In the genomic region with DNA sequence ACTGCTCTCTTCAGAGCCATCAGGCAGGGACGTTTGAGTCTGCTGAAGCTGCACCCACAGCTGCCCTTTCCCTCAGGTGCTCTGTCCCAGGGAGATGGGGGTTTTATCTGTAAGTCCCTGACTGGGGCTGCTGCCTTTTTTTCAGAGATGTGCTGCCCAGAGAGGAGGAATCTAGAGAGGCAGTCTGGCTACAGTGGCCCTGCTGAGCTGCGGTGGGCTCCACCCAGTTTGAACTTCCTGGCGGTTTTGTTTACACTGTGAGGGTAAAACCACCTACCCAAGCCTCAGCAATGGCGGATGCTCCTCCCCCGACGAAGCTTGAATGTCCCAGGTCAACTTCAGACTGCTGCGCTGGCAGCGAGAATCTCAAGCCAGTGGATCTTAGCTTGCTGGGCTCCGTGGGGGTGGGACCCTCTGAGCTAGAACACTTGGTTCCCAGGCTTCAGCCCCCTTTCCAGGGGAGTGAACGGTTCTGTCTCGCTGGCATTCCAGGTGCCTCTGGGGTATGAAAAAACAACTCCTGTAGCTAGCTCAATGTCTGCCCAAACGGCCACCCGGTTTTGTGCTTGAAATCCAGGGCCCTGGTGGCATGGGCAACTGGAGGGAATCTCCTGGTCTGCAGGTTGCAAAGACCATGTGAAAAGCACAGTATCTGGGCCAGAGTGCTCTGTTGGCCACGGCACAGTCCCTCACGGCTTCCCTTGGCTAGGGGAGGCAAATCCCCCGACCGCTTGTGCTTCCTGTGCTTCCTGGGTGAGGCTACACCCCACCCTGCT, we compare ENCODE assay signal across 10 cellular contexts. TPM values are rescaled to one million over a fixed set of nuclear protein-coding genes. Genes with fewer than 3 reads are reported as not detected.
A peak's percentile ranks its signal among the peaks of the same experiment; 100 is the strongest.
DNase-seq lines count a peak whose midpoint lies in the region; ATAC-seq and TF ChIP-seq lines count a peak whose summit lies in the region.
"Had no signal": no experiment of that assay in that cellular context is flagged by ENCODE, and none has a peak within 500 bp of the region (broad histone marks: within the 10 kb centered on the region; RNA-seq: fewer than 3 reads in every experiment).

No MANE protein-coding gene starts in this region.

- peak overlapping the region; percentile 2 for H3K27ac ChIP-seq in lower lobe of right lung
- no peak overlapping the region for H3K27ac ChIP-seq in esophagus muscularis mucosa (replicated peaks in 1 of 4)
- H3K27ac ChIP-seq: thyroid gland had no signal

- peaks cover 30% of the 10 kb centered on the region for H3K9me3 Mint-ChIP-seq in activated CD8-positive, alpha-beta memory T cell treated with anti-CD3 and anti-CD28 coated beads, Interleukin-2, amount 10 ng/mL, durations not matched to agents 7 days and 5 days (ENCODE audit: low read depth)
- peaks cover 24% of the 10 kb centered on the region for H3K9me3 Mint-ChIP-seq in stimulated activated naive CD8-positive, alpha-beta T cell treated with anti-CD3 and anti-CD28 coated beads, Interleukin-15, Interleukin-2, amounts not matched to agents 100 ng/mL and 50 ng/mL, for 24 hours

- 81% methylated on average over 12 of the region's 17 CpGs for WGBS in esophagus muscularis mucosa

- no peaks in the 10 kb centered on the region for H3K9me3 ChIP-seq in lower lobe of right lung
- H3K9me3 ChIP-seq in esophagus muscularis mucosa, result no peaks in the 10 kb centered on the region
- H3K9me3 ChIP-seq: thyroid gland had no signal

- DNase-seq in activated gamma-delta T cell treated with Interleukin-2 at 50 U/mL for 16 hours, result peak; percentile 88
- no peak for DNase-seq in activated gamma-delta T cell (lab: John Stamatoyannopoulos, UW)
- peak; percentile 95 for DNase-seq in activated CD8-positive, alpha-beta memory T cell treated with anti-CD3 and anti-CD28 coated beads, Interleukin-2, amount 10 ng/mL, durations not matched to agents 7 days and 5 days
- DNase-seq in lower lobe of right lung, result peak; percentile 55
- no peak for DNase-seq in dermis blood vessel endothelial cell
- no peak for DNase-seq in iPS-NIHi11 (ENCODE audit: low spot score)
- DNase-seq in esophagus muscularis mucosa (ENCODE audit: extremely low spot score), result no peak
- DNase-seq: SHP77 treated with DMSO at 0.1 percent for 48 hours had no signal

- CTCF ChIA-PET in activated CD8-positive, alpha-beta memory T cell treated with anti-CD3 and anti-CD28 coated beads, Interleukin-2, amount 10 ng/mL, durations not matched to agents 7 days and 5 days (lab: Charles Lee), result interaction anchor here (0.6 to 2.5 kb wide), 11 partner anchors 19 to 230 kb away, joined by 3 to 13 read pairs (median 4); a partner anchor contains a TSS

- peak; percentile 92 for ATAC-seq in activated CD8-positive, alpha-beta memory T cell treated with anti-CD3 and anti-CD28 coated beads, Interleukin-2, amount 10 ng/mL, durations not matched to agents 7 days and 5 days
- ATAC-seq in lower lobe of right lung, result peak in 1 of 2 donors; percentile 12

- no peak for TF ChIP-seq POLR2A in esophagus muscularis mucosa (IDR thresholded peaks at IDR 0.05; ENCODE audit: low read depth)

- no peak overlapping the region for H3K4me3 ChIP-seq in lower lobe of right lung
- H3K4me3 ChIP-seq in esophagus muscularis mucosa, result no peak overlapping the region
- H3K4me3 ChIP-seq: thyroid gland had no signal

- peaks cover 5% of the 10 kb centered on the region for H3K4me1 ChIP-seq in lower lobe of right lung
- no peaks in the 10 kb centered on the region for H3K4me1 ChIP-seq in esophagus muscularis mucosa
- H3K4me1 ChIP-seq: thyroid gland had no signal

- no peaks in the 10 kb centered on the region for H3K36me3 ChIP-seq in lower lobe of right lung
- no peaks in the 10 kb centered on the region for H3K36me3 ChIP-seq in esophagus muscularis mucosa
- H3K36me3 ChIP-seq: thyroid gland had no signal

- TF ChIP-seq EP300 in esophagus muscularis mucosa (IDR thresholded peaks at IDR 0.05), result no peak

- H3K27me3 ChIP-seq in lower lobe of right lung (ENCODE audit: low read depth), result no peaks in the 10 kb centered on the region
- no peaks in the 10 kb centered on the region for H3K27me3 ChIP-seq in esophagus muscularis mucosa
- H3K27me3 ChIP-seq: thyroid gland had no signal

- no peaks in the 10 kb centered on the region for H3K27me3 Mint-ChIP-seq in activated CD8-positive, alpha-beta memory T cell treated with anti-CD3 and anti-CD28 coated beads, Interleukin-2, amount 10 ng/mL, durations not matched to agents 7 days and 5 days
- H3K27me3 Mint-ChIP-seq in stimulated activated naive CD8-positive, alpha-beta T cell treated with anti-CD3 and anti-CD28 coated beads, Interleukin-15, Interleukin-2, amounts not matched to agents 100 ng/mL and 50 ng/mL, for 24 hours, result no peaks in the 10 kb centered on the region

- TF ChIP-seq CTCF in lower lobe of right lung (IDR thresholded peaks at IDR 0.05) (no peak), esophagus muscularis mucosa (IDR thresholded peaks at IDR 0.05) (no peak)

- peaks cover 43% of the 10 kb centered on the region for H3K4me1 Mint-ChIP-seq in activated CD8-positive, alpha-beta memory T cell treated with anti-CD3 and anti-CD28 coated beads, Interleukin-2, amount 10 ng/mL, durations not matched to agents 7 days and 5 days
- peaks cover 38% of the 10 kb centered on the region for H3K4me1 Mint-ChIP-seq in stimulated activated naive CD8-positive, alpha-beta T cell treated with anti-CD3 and anti-CD28 coated beads, Interleukin-15, Interleukin-2, amounts not matched to agents 100 ng/mL and 50 ng/mL, for 24 hours (ENCODE audit: low read depth)

- H3K36me3 Mint-ChIP-seq in activated CD8-positive, alpha-beta memory T cell treated with anti-CD3 and anti-CD28 coated beads, Interleukin-2, amount 10 ng/mL, durations not matched to agents 7 days and 5 days, result peaks cover 59% of the 10 kb centered on the region
- peaks cover 16% of the 10 kb centered on the region for H3K36me3 Mint-ChIP-seq in stimulated activated naive CD8-positive, alpha-beta T cell treated with anti-CD3 and anti-CD28 coated beads, Interleukin-15, Interleukin-2, amounts not matched to agents 100 ng/mL and 50 ng/mL, for 24 hours (ENCODE audit: low read depth)

- H3K4me3 Mint-ChIP-seq in activated CD8-positive, alpha-beta memory T cell treated with anti-CD3 and anti-CD28 coated beads, Interleukin-2, amount 10 ng/mL, durations not matched to agents 7 days and 5 days, result peak overlapping the region; percentile 59
- H3K4me3 Mint-ChIP-seq in stimulated activated naive CD8-positive, alpha-beta T cell treated with anti-CD3 and anti-CD28 coated beads, Interleukin-15, Interleukin-2, amounts not matched to agents 100 ng/mL and 50 ng/mL, for 24 hours, result peak overlapping the region; percentile 70

- intact Hi-C loops in lower lobe of right lung (cut with DNase I), result no loop called here
- intact Hi-C loops in esophagus muscularis mucosa (cut with DNase I), result no loop called here

- H3K27ac Mint-ChIP-seq in activated CD8-positive, alpha-beta memory T cell treated with anti-CD3 and anti-CD28 coated beads, Interleukin-2, amount 10 ng/mL, durations not matched to agents 7 days and 5 days, result peak overlapping the region; percentile 97
- H3K27ac Mint-ChIP-seq in stimulated activated naive CD8-positive, alpha-beta T cell treated with anti-CD3 and anti-CD28 coated beads, Interleukin-15, Interleukin-2, amounts not matched to agents 100 ng/mL and 50 ng/mL, for 24 hours, result peak overlapping the region; percentile 88

RNA-seq across cellular contexts. Expression of a gene that starts 21.1 kb away (rescaled TPM):
- 100 to 1,000 TPM in 1 of 2 experiments, 10 to 100 TPM in 1; 77.9 to 102 TPM for total RNA-seq in activated CD8-positive, alpha-beta memory T cell treated with anti-CD3 and anti-CD28 coated beads, Interleukin-2, amount 10 ng/mL, durations not matched to agents 7 days and 5 days
- total RNA-seq in lower lobe of right lung, result 72.7 TPM
- total RNA-seq in dermis blood vessel endothelial cell, result 104 and 126 TPM in 2 replicates
- 10 to 100 TPM; 15.4 to 29.6 (median 24.4) TPM for total RNA-seq in esophagus muscularis mucosa

Comparison
In these comparisons a context has a peak if more than half of its experiments do, and no peak if none do; other contexts are left out.
1. DNase-seq: peak in activated gamma-delta T cell treated with Interleukin-2 at 50 U/mL for 16 hours (single experiment), activated CD8-positive, alpha-beta memory T cell treated with anti-CD3 and anti-CD28 coated beads, Interleukin-2, amount 10 ng/mL, durations not matched to agents 7 days and 5 days (single experiment) and lower lobe of right lung (single experiment); none in activated gamma-delta T cell (single experiment), dermis blood vessel endothelial cell (single experiment), iPS-NIHi11 (single experiment) and esophagus muscularis mucosa (single experiment).